ENCODE assay signal across 3 cellular contexts in genomic region chr6:27213091-27213517, GRCh38. TPM values are rescaled to one million over a fixed set of nuclear protein-coding genes. Genes with fewer than 3 reads are reported as not detected.
"Had no signal": no experiment of that assay in that cellular context is flagged by ENCODE, and none has a peak within 500 bp of the region (broad histone marks: within the 10 kb centered on the region; RNA-seq: fewer than 3 reads in every experiment).

No MANE protein-coding gene starts in this region.

RNA-seq across cellular contexts. Expression of gene PRSS16, which starts 34.4 kb away (rescaled TPM):
- total RNA-seq: cardiac septum, occipital lobe, tibial nerve had no signal
